1 cellular context compared by ENCODE assay signal in genomic region chr15:52228928-52229327, GRCh38.
TF ChIP-seq lines count a peak whose summit lies in the region.

No MANE protein-coding gene starts in this region.

TF ChIP-seq in K562, 482 proteins besides CTCF, POLR2A, EP300 and RAD21 (continued from another document):
- TF ChIP-seq THAP12 (CRISPR knock-in tag; IDR thresholded peaks at IDR 0.05): no peak
- TF ChIP-seq POLR3A (IDR thresholded peaks at IDR 0.05; ENCODE audit: borderline replicate concordance, extremely low read depth, insufficient read depth, insufficient read length): no peak
- no peak for TF ChIP-seq ZNF668 (CRISPR knock-in tag; IDR thresholded peaks at IDR 0.05)
- TF ChIP-seq ZNF408 (CRISPR knock-in tag; IDR thresholded peaks at IDR 0.05; ENCODE audit: low read depth): no peak
- TF ChIP-seq MCM7 (IDR thresholded peaks at IDR 0.05): no peak
- TF ChIP-seq MITF (IDR thresholded peaks at IDR 0.05): no peak
- no peak for TF ChIP-seq NEUROD1 (IDR thresholded peaks at IDR 0.05; ENCODE audit: borderline replicate concordance, low read depth, low read length, partially characterized antibody)
- 0 out of 2 replicates have a peak, but pooled peaks have one; percentile 36 for TF ChIP-seq ELF1 (tag; IDR thresholded peaks at IDR 0.05)
- TF ChIP-seq EWSR1 (IDR thresholded peaks at IDR 0.05; ENCODE audit: borderline replicate concordance, low read depth, partially characterized antibody): no peak
- no peak for TF ChIP-seq ZNF398 (CRISPR knock-in tag; IDR thresholded peaks at IDR 0.05)
- TF ChIP-seq SNIP1 (IDR thresholded peaks at IDR 0.05; ENCODE audit: low read depth): no peak
- no peak for TF ChIP-seq STAT6 (CRISPR knock-in tag; IDR thresholded peaks at IDR 0.05)
- no peak for TF ChIP-seq XRCC5 (IDR thresholded peaks at IDR 0.05; ENCODE audit: low read depth, low read length)
- TF ChIP-seq CREM (IDR thresholded peaks at IDR 0.05; ENCODE audit: low read depth): peak; percentile 54; the same call in 1 of the 2 replicates
- TF ChIP-seq RBM34 (IDR thresholded peaks at IDR 0.05; ENCODE audit: borderline replicate concordance, insufficient read depth, low read length): no peak
- TF ChIP-seq CEBPZ (IDR thresholded peaks at IDR 0.05; ENCODE audit: borderline replicate concordance, low read depth, low read length): no peak
- TF ChIP-seq BACH1 (tag; IDR thresholded peaks at IDR 0.05): no peak
- TF ChIP-seq POLR2B (IDR thresholded peaks at IDR 0.05; ENCODE audit: low read depth, partially characterized antibody): no peak
- no peak for TF ChIP-seq PHF21A (IDR thresholded peaks at IDR 0.05; ENCODE audit: borderline replicate concordance, low read depth)
- TF ChIP-seq ATF3 (IDR thresholded peaks at IDR 0.05): peak; percentile 81
- no peak for TF ChIP-seq ATF3 (CRISPR knock-in tag; conservative IDR thresholded peaks at IDR 0.05)
- no peak for TF ChIP-seq FOS (IDR thresholded peaks at IDR 0.05; ENCODE audit: extremely low read depth, insufficient read length)
- TF ChIP-seq HIVEP1 (CRISPR knock-in tag; IDR thresholded peaks at IDR 0.05): no peak
- TF ChIP-seq ZKSCAN8 (CRISPR knock-in tag; IDR thresholded peaks at IDR 0.05): no peak
- no peak for TF ChIP-seq ZNF785 (CRISPR knock-in tag; IDR thresholded peaks at IDR 0.05)
- TF ChIP-seq ZC3H11A (IDR thresholded peaks at IDR 0.05; ENCODE audit: low read depth, low read length): no peak
- no peak for TF ChIP-seq RBM15 (IDR thresholded peaks at IDR 0.05; ENCODE audit: insufficient read depth, low read length)
- no peak for TF ChIP-seq ZEB2 (IDR thresholded peaks at IDR 0.05)
- no peak for TF ChIP-seq NFATC3 (IDR thresholded peaks at IDR 0.05)
- no peak for TF ChIP-seq NFIC (IDR thresholded peaks at IDR 0.05)
- TF ChIP-seq ZNF444 (CRISPR knock-in tag; IDR thresholded peaks at IDR 0.05): no peak
- no peak for TF ChIP-seq PHB2 (IDR thresholded peaks at IDR 0.05; ENCODE audit: low read depth)
- no peak for TF ChIP-seq CCNT2 (IDR thresholded peaks at IDR 0.05; ENCODE audit: borderline replicate concordance, extremely low read depth, insufficient read length, low read depth, low read length)
